8 cellular contexts compared by ENCODE assay signal in genomic region chr1:233750139-233750538, GRCh38.
"Had no signal": no experiment of that assay in that cellular context is flagged by ENCODE, and none has a peak within 500 bp of the region (broad histone marks: within the 10 kb centered on the region; RNA-seq: fewer than 3 reads in every experiment).

No MANE protein-coding gene starts in this region.

- H3K4me2 ChIP-seq: KMS-11 had no signal

- DNase-seq: GM23248, H7, HFFc6, IMR-90, KBM-7 had no signal

- H3K9me3 ChIP-seq: HAP-1 had no signal

- H3K4me3 Mint-ChIP-seq: HFFc6 had no signal

- H3K4me3 ChIP-seq: GM23248, HAP-1 had no signal

- H3K27ac Mint-ChIP-seq: HFFc6 had no signal

- H3K9ac ChIP-seq: GM23248, KMS-11 had no signal

- H3K36me3 ChIP-seq: HAP-1 had no signal

- H3K27ac ChIP-seq: GM23248, HL-60, KMS-11 had no signal

- H3K4me1 ChIP-seq: HAP-1 had no signal

- H2AFZ ChIP-seq: GM23248 had no signal
